9 cellular contexts compared by ENCODE assay signal in the genomic region with DNA sequence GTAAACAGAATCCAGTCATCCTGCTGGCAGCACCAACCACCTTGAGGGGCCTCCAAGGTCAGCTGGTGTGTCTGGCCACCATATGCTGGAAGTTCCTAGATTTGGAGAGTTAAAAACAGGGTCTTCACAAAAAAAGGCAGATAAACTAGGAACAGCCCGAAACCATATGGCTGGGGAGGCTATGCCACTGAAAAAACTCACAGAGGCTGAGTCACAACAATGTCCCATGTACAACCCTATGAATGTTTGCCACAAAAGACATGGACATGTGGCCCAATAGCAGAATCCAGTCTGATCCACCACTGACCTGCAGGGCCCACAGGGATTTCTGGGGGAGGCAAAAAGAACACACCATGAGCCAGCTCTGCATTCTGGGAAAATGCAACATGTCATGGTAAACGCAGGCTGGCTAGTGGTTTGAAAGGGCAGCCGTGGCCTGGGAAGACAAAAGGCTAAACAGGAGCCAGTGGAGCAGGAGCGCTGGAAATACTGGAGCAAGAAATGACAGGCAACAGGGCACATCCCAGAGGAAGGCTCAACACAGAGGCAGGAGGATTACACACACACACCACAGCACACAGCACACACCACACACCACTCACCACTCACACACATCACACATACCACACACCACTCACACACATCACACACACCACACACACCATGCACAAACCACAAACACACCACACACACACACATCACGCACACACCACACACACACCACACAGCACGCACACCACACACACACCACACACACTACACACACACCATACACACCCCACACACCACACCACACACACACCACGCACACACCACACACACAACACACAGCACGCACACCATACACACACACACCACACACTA. TPM values are rescaled to one million over a fixed set of nuclear protein-coding genes. Genes with fewer than 3 reads are reported as not detected.
DNase-seq lines count a peak whose midpoint lies in the region; ATAC-seq and TF ChIP-seq lines count a peak whose summit lies in the region.
"Had no signal": no experiment of that assay in that cellular context is flagged by ENCODE, and none has a peak within 500 bp of the region (broad histone marks: within the 10 kb centered on the region; RNA-seq: fewer than 3 reads in every experiment).

No MANE protein-coding gene starts in this region.

- DNase-seq in AG10803 (ENCODE audit: low read depth), result peak; percentile 75
- DNase-seq in choroid plexus epithelial cell (ENCODE audit: low read depth), result peak; percentile 61
- peak; percentile 75 for DNase-seq in myocyte (ENCODE audit: low read depth)
- DNase-seq: activated CD4-positive, alpha-beta T cell treated with anti-CD3 and anti-CD28 coated beads, Interleukin-2, amount 50 U/mL, for 4 hours had no signal

- TF ChIP-seq CTCF in AG10803 (conservative IDR thresholded peaks at IDR 0.05; ENCODE audit: low read length) (no peak), choroid plexus epithelial cell (conservative IDR thresholded peaks at IDR 0.05; ENCODE audit: low read depth, low read length) (no peak)

- H3K36me3 ChIP-seq in KOPT-K1 (ENCODE audit: insufficient read depth, low read length), result no peaks in the 10 kb centered on the region

- H3K9me3 ChIP-seq in KOPT-K1 (ENCODE audit: insufficient read depth, low read length, poor library complexity, severe bottlenecking), result no peaks in the 10 kb centered on the region

- H3K27ac ChIP-seq in KOPT-K1 (ENCODE audit: low read depth, low read length, poor library complexity, severe bottlenecking), result peak overlapping the region; percentile 42

- no peak for ATAC-seq in GM21825 (IDR thresholded peaks at IDR 0.05; ENCODE audit: unreplicated experiment)
- ATAC-seq in GM19455 (IDR thresholded peaks at IDR 0.05; ENCODE audit: unreplicated experiment), result no peak
- no peak for ATAC-seq in HG02938 (IDR thresholded peaks at IDR 0.05; ENCODE audit: unreplicated experiment)
- ATAC-seq in HG03139 (IDR thresholded peaks at IDR 0.05; ENCODE audit: unreplicated experiment), result no peak

- H3K4me3 ChIP-seq in AG10803 (ENCODE audit: low read length), result no peak overlapping the region
- no peak overlapping the region for H3K4me3 ChIP-seq in choroid plexus epithelial cell (ENCODE audit: low read depth, low read length)

RNA-seq across cellular contexts. Expression of gene HSF2BP, which starts 55.4 kb away (rescaled TPM):
- 2.3 and 3.2 TPM in 2 replicates for total RNA-seq in myocyte
- polyA plus RNA-seq in myocyte (2012), result 6.7 TPM

RNA-seq across cellular contexts. Expression of gene RRP1B, which starts 55.5 kb away (rescaled TPM):
- 33.4 and 34.9 TPM in 2 replicates for total RNA-seq in myocyte
- polyA plus RNA-seq in myocyte (2012), result 11.1 TPM
